Comparison of ENCODE assay signal across 18 cellular contexts in genomic region chr10:99850041-99850766, GRCh38.
DNase-seq lines count a peak whose midpoint lies in the region; ATAC-seq and TF ChIP-seq lines count a peak whose summit lies in the region.
"Had no signal": no experiment of that assay in that cellular context is flagged by ENCODE, and none has a peak within 500 bp of the region (broad histone marks: within the 10 kb centered on the region; RNA-seq: fewer than 3 reads in every experiment).

No MANE protein-coding gene starts in this region.

- H3K27me3 ChIP-seq in iPS-20b (ENCODE audit: insufficient read depth, low read length), result peaks cover 6% of the 10 kb centered on the region; the same call in 1 of the 2 replicates
- H3K27me3 ChIP-seq: esophagus muscularis mucosa had no signal

- H3K36me3 ChIP-seq in iPS-20b (ENCODE audit: insufficient read depth, low read depth, low read length), result no peaks in the 10 kb centered on the region
- H3K36me3 ChIP-seq: esophagus muscularis mucosa had no signal

- peak; percentile 45 for DNase-seq in activated CD4-positive, alpha-beta T cell treated with anti-CD3 and anti-CD28 coated beads, Interleukin-2, amount 10 ng/mL, durations not matched to agents 24 days and 14 days
- DNase-seq in activated CD4-positive, alpha-beta T cell treated with anti-CD3 and anti-CD28 coated beads for 36 hours, result no peak
- peak; percentile 58 for DNase-seq in NCI-H69 (lab: John Stamatoyannopoulos, UW)
- DNase-seq in stimulated activated effector memory CD8-positive, alpha-beta T cell treated with anti-CD3 and anti-CD28 coated beads, Interleukin-12 subunit alpha, Interleukin-12 subunit beta, amount 100 ng/mL, for 72 hours (ENCODE audit: low spot score in 2 of 2), result no peak
- DNase-seq in CD14-positive monocyte (ENCODE audit: low spot score), result no peak
- no peak for DNase-seq in inferior parietal cortex (ENCODE audit: extremely low spot score)
- DNase-seq in NCI-H2081 (lab: John Stamatoyannopoulos, UW), result no peak
- DNase-seq: activated CD8-positive, alpha-beta T cell treated with anti-CD3 and anti-CD28 coated beads, Interleukin-2, amount 10 ng/mL, durations not matched to agents 7 days and 5 days; CD8-positive, alpha-beta memory T cell; midbrain; NCI-H2029; occipital lobe; stimulated activated CD4-positive, alpha-beta T cell treated with anti-CD3 and anti-CD28 coated beads, Interleukin-1b, Interleukin-23, amount 100 ng/mL, for 48 hours had no signal

- intact Hi-C loops in activated CD4-positive, alpha-beta T cell treated with anti-CD3 and anti-CD28 coated beads, Interleukin-2, amount 10 ng/mL, durations not matched to agents 24 days and 14 days (cut with micrococcal nuclease), result no loop called here
- intact Hi-C loops in activated CD4-positive, alpha-beta T cell treated with anti-CD3 and anti-CD28 coated beads for 36 hours (cut with DNase I, micrococcal nuclease), result no loop called here
- intact Hi-C loops in CD14-positive monocyte (cut with micrococcal nuclease), result no loop called here

- POLR2A ChIA-PET in activated CD4-positive, alpha-beta T cell treated with anti-CD3 and anti-CD28 coated beads for 36 hours (lab: Charles Lee), result no interaction called here

- H3K4me1 Mint-ChIP-seq in activated CD4-positive, alpha-beta T cell treated with anti-CD3 and anti-CD28 coated beads, Interleukin-2, amount 10 ng/mL, durations not matched to agents 24 days and 14 days, result peaks cover 4% of the 10 kb centered on the region
- H3K4me1 Mint-ChIP-seq in activated CD4-positive, alpha-beta T cell treated with anti-CD3 and anti-CD28 coated beads for 36 hours, result peaks cover 3% of the 10 kb centered on the region
- H3K4me1 Mint-ChIP-seq in stimulated activated effector memory CD8-positive, alpha-beta T cell treated with anti-CD3 and anti-CD28 coated beads, Interleukin-12 subunit alpha, Interleukin-12 subunit beta, amount 100 ng/mL, for 72 hours, result no peaks in the 10 kb centered on the region
- peaks cover 15% of the 10 kb centered on the region for H3K4me1 Mint-ChIP-seq in CD14-positive monocyte
- H3K4me1 Mint-ChIP-seq: activated T-helper 17 cell treated with anti-CD3 and anti-CD28 coated beads, Interleukin-2, amount 50 U/mL, for 72 hours had no signal

- H3K9me3 ChIP-seq in iPS-20b (ENCODE audit: insufficient read depth, low read depth, low read length), result no peaks in the 10 kb centered on the region
- H3K9me3 ChIP-seq: esophagus muscularis mucosa had no signal

- H3K4me1 ChIP-seq in iPS-20b (ENCODE audit: insufficient read depth, low read length), result peaks cover 29% of the 10 kb centered on the region

- H3K4me3 ChIP-seq in iPS-20b (ENCODE audit: low read length), result peak overlapping the region; percentile 25; the same call in 1 of the 2 replicates
- H3K4me3 ChIP-seq: esophagus muscularis mucosa had no signal

- no peak overlapping the region for H3K27ac Mint-ChIP-seq in activated CD4-positive, alpha-beta T cell treated with anti-CD3 and anti-CD28 coated beads, Interleukin-2, amount 10 ng/mL, durations not matched to agents 24 days and 14 days
- no peak overlapping the region for H3K27ac Mint-ChIP-seq in activated CD4-positive, alpha-beta T cell treated with anti-CD3 and anti-CD28 coated beads for 36 hours
- peak overlapping the region; percentile 4 for H3K27ac Mint-ChIP-seq in stimulated activated effector memory CD8-positive, alpha-beta T cell treated with anti-CD3 and anti-CD28 coated beads, Interleukin-12 subunit alpha, Interleukin-12 subunit beta, amount 100 ng/mL, for 72 hours
- peak overlapping the region in 3 of 7 donors; percentile 15 to 77 (median 19) for H3K27ac Mint-ChIP-seq in CD14-positive monocyte
- H3K27ac Mint-ChIP-seq: activated CD8-positive, alpha-beta T cell treated with anti-CD3 and anti-CD28 coated beads, Interleukin-2, amount 10 ng/mL, durations not matched to agents 7 days and 5 days; activated T-helper 17 cell treated with anti-CD3 and anti-CD28 coated beads, Interleukin-2, amount 50 U/mL, for 72 hours; T-helper 1 cell treated with Interleukin-12 subunit alpha and Interleukin-12 subunit beta and Interleukin-4 antibody, amounts not matched to agents 30 μg/mL and 1 μg/mL, for 36 hours had no signal

- CTCF ChIA-PET in activated CD4-positive, alpha-beta T cell treated with anti-CD3 and anti-CD28 coated beads for 36 hours (lab: Charles Lee), result interaction anchor here (0.5 to 2.7 kb wide), 7 partner anchors 9 to 196 kb away, joined by 3 to 17 read pairs (median 4); no protein-coding TSS in a partner anchor

- H3K27ac ChIP-seq in iPS-20b (ENCODE audit: low read length), result peak overlapping the region; percentile 38
- H3K27ac ChIP-seq: esophagus muscularis mucosa had no signal

- no peak overlapping the region for H3K4me3 Mint-ChIP-seq in activated CD4-positive, alpha-beta T cell treated with anti-CD3 and anti-CD28 coated beads, Interleukin-2, amount 10 ng/mL, durations not matched to agents 24 days and 14 days
- no peak overlapping the region for H3K4me3 Mint-ChIP-seq in activated CD4-positive, alpha-beta T cell treated with anti-CD3 and anti-CD28 coated beads for 36 hours
- no peak overlapping the region for H3K4me3 Mint-ChIP-seq in stimulated activated effector memory CD8-positive, alpha-beta T cell treated with anti-CD3 and anti-CD28 coated beads, Interleukin-12 subunit alpha, Interleukin-12 subunit beta, amount 100 ng/mL, for 72 hours
- H3K4me3 Mint-ChIP-seq in CD14-positive monocyte, result no peak overlapping the region
- H3K4me3 Mint-ChIP-seq: activated CD8-positive, alpha-beta T cell treated with anti-CD3 and anti-CD28 coated beads, Interleukin-2, amount 10 ng/mL, durations not matched to agents 7 days and 5 days; activated T-helper 17 cell treated with anti-CD3 and anti-CD28 coated beads, Interleukin-2, amount 50 U/mL, for 72 hours; CD8-positive, alpha-beta memory T cell; T-helper 1 cell treated with Interleukin-12 subunit alpha and Interleukin-12 subunit beta and Interleukin-4 antibody, amounts not matched to agents 30 μg/mL and 1 μg/mL, for 36 hours had no signal

- H3K9me3 Mint-ChIP-seq in activated CD4-positive, alpha-beta T cell treated with anti-CD3 and anti-CD28 coated beads, Interleukin-2, amount 10 ng/mL, durations not matched to agents 24 days and 14 days, result no peaks in the 10 kb centered on the region
- H3K9me3 Mint-ChIP-seq in activated CD4-positive, alpha-beta T cell treated with anti-CD3 and anti-CD28 coated beads for 36 hours (ENCODE audit: low read depth), result no peaks in the 10 kb centered on the region
- H3K9me3 Mint-ChIP-seq in stimulated activated effector memory CD8-positive, alpha-beta T cell treated with anti-CD3 and anti-CD28 coated beads, Interleukin-12 subunit alpha, Interleukin-12 subunit beta, amount 100 ng/mL, for 72 hours, result no peaks in the 10 kb centered on the region
- H3K9me3 Mint-ChIP-seq in CD14-positive monocyte, result peaks cover 0 to 2% (median 0%) of the 10 kb centered on the region in 7 donors
- H3K9me3 Mint-ChIP-seq: activated T-helper 17 cell treated with anti-CD3 and anti-CD28 coated beads, Interleukin-2, amount 50 U/mL, for 72 hours; CD8-positive, alpha-beta memory T cell; T-helper 1 cell treated with Interleukin-12 subunit alpha and Interleukin-12 subunit beta and Interleukin-4 antibody, amounts not matched to agents 30 μg/mL and 1 μg/mL, for 36 hours had no signal

- H3K36me3 Mint-ChIP-seq in activated CD4-positive, alpha-beta T cell treated with anti-CD3 and anti-CD28 coated beads, Interleukin-2, amount 10 ng/mL, durations not matched to agents 24 days and 14 days (ENCODE audit: low read depth), result no peaks in the 10 kb centered on the region
- no peaks in the 10 kb centered on the region for H3K36me3 Mint-ChIP-seq in activated CD4-positive, alpha-beta T cell treated with anti-CD3 and anti-CD28 coated beads for 36 hours (ENCODE audit: low read depth)
- H3K36me3 Mint-ChIP-seq in stimulated activated effector memory CD8-positive, alpha-beta T cell treated with anti-CD3 and anti-CD28 coated beads, Interleukin-12 subunit alpha, Interleukin-12 subunit beta, amount 100 ng/mL, for 72 hours, result no peaks in the 10 kb centered on the region
- H3K36me3 Mint-ChIP-seq in CD14-positive monocyte, result no peaks in the 10 kb centered on the region

- ATAC-seq in activated CD4-positive, alpha-beta T cell treated with anti-CD3 and anti-CD28 coated beads for 36 hours, result no peak
- ATAC-seq in stimulated activated effector memory CD8-positive, alpha-beta T cell treated with anti-CD3 and anti-CD28 coated beads, Interleukin-12 subunit alpha, Interleukin-12 subunit beta, amount 100 ng/mL, for 72 hours, result no peak
- ATAC-seq: activated CD8-positive, alpha-beta T cell treated with anti-CD3 and anti-CD28 coated beads, Interleukin-2, amount 10 ng/mL, durations not matched to agents 7 days and 5 days; activated T-helper 17 cell treated with anti-CD3 and anti-CD28 coated beads, Interleukin-2, amount 50 U/mL, for 72 hours; sciatic nerve had no signal

- H3K27me3 Mint-ChIP-seq in activated CD4-positive, alpha-beta T cell treated with anti-CD3 and anti-CD28 coated beads, Interleukin-2, amount 10 ng/mL, durations not matched to agents 24 days and 14 days, result peaks cover 4% of the 10 kb centered on the region
- H3K27me3 Mint-ChIP-seq in activated CD4-positive, alpha-beta T cell treated with anti-CD3 and anti-CD28 coated beads for 36 hours, result no peaks in the 10 kb centered on the region
- peaks cover 3 to 6% (median 4%) of the 10 kb centered on the region in 3 donors for H3K27me3 Mint-ChIP-seq in CD14-positive monocyte (ENCODE audit: low read depth in 3 of 3)
- H3K27me3 Mint-ChIP-seq: activated T-helper 17 cell treated with anti-CD3 and anti-CD28 coated beads, Interleukin-2, amount 50 U/mL, for 72 hours had no signal

- peak overlapping the region; percentile 37; the same call in 1 of the 2 replicates for H3K9ac ChIP-seq in iPS-20b (ENCODE audit: low read depth, low read length)

- TF ChIP-seq CTCF in CD14-positive monocyte (IDR thresholded peaks at IDR 0.05), result no peak

Comparison
In these comparisons a context has a peak if more than half of its experiments do, and no peak if none do; other contexts are left out.
1. DNase-seq: peak in activated CD4-positive, alpha-beta T cell treated with anti-CD3 and anti-CD28 coated beads, Interleukin-2, amount 10 ng/mL, durations not matched to agents 24 days and 14 days (single experiment) and NCI-H69 (single experiment); none in activated CD4-positive, alpha-beta T cell treated with anti-CD3 and anti-CD28 coated beads for 36 hours (single experiment), stimulated activated effector memory CD8-positive, alpha-beta T cell treated with anti-CD3 and anti-CD28 coated beads, Interleukin-12 subunit alpha, Interleukin-12 subunit beta, amount 100 ng/mL, for 72 hours (0 of 2), CD14-positive monocyte (single experiment), inferior parietal cortex (single experiment) and NCI-H2081 (0 of 2).